ENCODE assay signal across 11 cellular contexts in the genomic region with DNA sequence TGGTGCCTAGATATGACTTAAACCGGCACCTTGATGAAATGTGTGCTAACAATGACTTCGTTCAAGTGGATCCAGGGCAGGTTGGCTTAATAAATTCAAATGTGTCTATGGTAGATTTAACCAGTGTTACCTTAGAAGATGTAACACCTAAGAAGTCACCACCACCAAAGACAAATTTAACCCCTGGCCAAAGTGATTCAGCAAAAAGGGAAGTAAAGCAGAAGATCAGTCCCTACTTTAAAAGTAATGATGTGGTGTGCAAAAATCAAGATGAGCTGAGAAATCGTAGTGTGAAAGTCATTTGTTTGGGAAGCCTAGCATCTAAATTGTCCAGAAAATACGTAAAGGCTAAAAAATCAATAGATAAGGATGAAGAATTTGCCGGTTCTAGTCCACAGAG. TPM values are rescaled to one million over a fixed set of nuclear protein-coding genes. Genes with fewer than 3 reads are reported as not detected.
DNase-seq lines count a peak whose midpoint lies in the region; ATAC-seq, FAIRE-seq and TF ChIP-seq lines count a peak whose summit lies in the region.
"Had no signal": no experiment of that assay in that cellular context is flagged by ENCODE, and none has a peak within 500 bp of the region (broad histone marks: within the 10 kb centered on the region; RNA-seq: fewer than 3 reads in every experiment).

No MANE protein-coding gene starts in this region.

- DNase-seq in left ventricle myocardium inferior (no peak), heart left ventricle (no peak), keratinocyte (ENCODE audit: low read depth, low spot score) (no peak), thoracic aorta (ENCODE audit: low spot score) (no peak), iPS-NIHi7 (ENCODE audit: extremely low spot score) (no peak), inferior parietal cortex (ENCODE audit: extremely low spot score) (no peak), NCI-H82 treated with DMSO at 0.1 percent for 48 hours (lab: John Stamatoyannopoulos, UW; ENCODE audit: unreplicated experiment) (no peak)
- DNase-seq in activated CD4-positive, alpha-beta memory T cell treated with anti-CD3 and anti-CD28 coated beads for 36 hours: no peak
- DNase-seq: effector memory CD8-positive, alpha-beta T cell; GOT3; thyroid gland had no signal

- peaks cover 5% of the 10 kb centered on the region for H3K27me3 Mint-ChIP-seq in activated CD4-positive, alpha-beta memory T cell treated with anti-CD3 and anti-CD28 coated beads for 36 hours

- CTCF ChIA-PET in activated CD4-positive, alpha-beta memory T cell treated with anti-CD3 and anti-CD28 coated beads for 36 hours (lab: Charles Lee): no interaction called here

- H3K36me3 Mint-ChIP-seq in activated CD4-positive, alpha-beta memory T cell treated with anti-CD3 and anti-CD28 coated beads for 36 hours: peaks cover 29% of the 10 kb centered on the region

- no peaks in the 10 kb centered on the region for H4K20me1 ChIP-seq in keratinocyte (ENCODE audit: control insufficient read depth, extremely low read depth, insufficient read depth, low read length)

- H3K36me3 ChIP-seq in left ventricle myocardium inferior (peaks cover 19% of the 10 kb centered on the region), heart left ventricle (peaks cover 0 to 21% (median 16%) of the 10 kb centered on the region in 9 donors), keratinocyte (ENCODE audit: control insufficient read depth in 2 of 2, extremely low read depth in 1 of 2, insufficient read depth in 2 of 2, low read length in 2 of 2) (peaks cover 4 to 19% of the 10 kb centered on the region in 2 experiments), thoracic aorta (peaks cover 4% of the 10 kb centered on the region)

- H3K9me3 ChIP-seq in left ventricle myocardium inferior (replicated peaks): no peaks in the 10 kb centered on the region
- no peaks in the 10 kb centered on the region for H3K9me3 ChIP-seq in heart left ventricle
- H3K9me3 ChIP-seq in keratinocyte (ENCODE audit: control insufficient read depth, low read depth, low read length): no peaks in the 10 kb centered on the region
- no peaks in the 10 kb centered on the region for H3K9me3 ChIP-seq in thoracic aorta
- H3K9me3 ChIP-seq: thyroid gland had no signal

- H3K27me3 ChIP-seq in left ventricle myocardium inferior (ENCODE audit: low read depth) (no peaks in the 10 kb centered on the region), heart left ventricle (no peaks in the 10 kb centered on the region), keratinocyte (ENCODE audit: control insufficient read depth, extremely low read depth, insufficient read depth, low read length) (no peaks in the 10 kb centered on the region), thoracic aorta (replicated peaks; ENCODE audit: insufficient read depth) (no peaks in the 10 kb centered on the region)
- H3K27me3 ChIP-seq: thyroid gland had no signal

- no peak for FAIRE-seq in keratinocyte (lab: Jason Lieb, UNC)

- H3K4me3 Mint-ChIP-seq in activated CD4-positive, alpha-beta memory T cell treated with anti-CD3 and anti-CD28 coated beads for 36 hours: peak overlapping the region; percentile 90

- H3K79me2 ChIP-seq in keratinocyte (ENCODE audit: control insufficient read depth, insufficient read depth, low read length): peaks cover 3% of the 10 kb centered on the region

- peak overlapping the region; percentile 78 for H3K9ac ChIP-seq in keratinocyte (ENCODE audit: control insufficient read depth, extremely low read depth, insufficient read depth, low read length)

- no peak for TF ChIP-seq POLR2A in heart left ventricle (IDR thresholded peaks at IDR 0.05)

- no peak overlapping the region for H3K27ac Mint-ChIP-seq in activated CD4-positive, alpha-beta memory T cell treated with anti-CD3 and anti-CD28 coated beads for 36 hours

- POLR2A ChIA-PET in activated CD4-positive, alpha-beta memory T cell treated with anti-CD3 and anti-CD28 coated beads for 36 hours (lab: Charles Lee): interaction anchor here (1.2 kb wide), 1 partner anchor 14 kb away, joined by 3 read pairs; no protein-coding TSS in a partner anchor

- H2AFZ ChIP-seq in keratinocyte (ENCODE audit: control insufficient read depth, low read length): no peak overlapping the region

- intact Hi-C loops in left ventricle myocardium inferior (cut with micrococcal nuclease) (no loop called here), heart left ventricle (cut with DNase I) (loop anchor here in 3 of 10 donors (5.0 kb wide), 5 partner anchors 52 to 227 kb away; partner anchors contain the start of gene MTMR10 (in 1 of the 3))
- intact Hi-C loops in activated CD4-positive, alpha-beta memory T cell treated with anti-CD3 and anti-CD28 coated beads for 36 hours (cut with micrococcal nuclease): loop anchor here (10.0 kb wide), 3 partner anchors 90 to 580 kb away; partner anchors contain the start of gene MTMR10

- peaks cover 26% of the 10 kb centered on the region for H3K4me1 Mint-ChIP-seq in activated CD4-positive, alpha-beta memory T cell treated with anti-CD3 and anti-CD28 coated beads for 36 hours (ENCODE audit: low read depth)

- H3K27ac ChIP-seq in left ventricle myocardium inferior (replicated peaks) (no peak overlapping the region), heart left ventricle (peak overlapping the region in 1 of 12 donors; percentile 83), keratinocyte (ENCODE audit: control insufficient read depth, insufficient read depth, low read length) (no peak overlapping the region), thoracic aorta (no peak overlapping the region)

- dilution Hi-C loops in keratinocyte (cut with MboI; ENCODE audit: extremely low pct_ligation_motif_present, low sequenced_read_pairs): no loop called here

- H3K4me3 ChIP-seq in left ventricle myocardium inferior (peak overlapping the region; percentile 76), heart left ventricle (peak overlapping the region in 5 of 12 donors; percentile 68 to 94 (median 74)), keratinocyte (ENCODE audit: control insufficient read depth in 2 of 3, extremely low read depth in 1 of 3, insufficient read depth in 2 of 3, low read depth in 1 of 3, low read length in 3 of 3) (peak overlapping the region in 2 of 3 experiments; percentile 83 to 87), thoracic aorta (peak overlapping the region; percentile 82)

- no peak for ATAC-seq in heart left ventricle
- ATAC-seq in thoracic aorta (ENCODE audit: insufficient number of reproducible peaks, low FRiP score, low read depth): no peak
- ATAC-seq: effector memory CD8-positive, alpha-beta T cell had no signal

- H3K4me1 ChIP-seq in left ventricle myocardium inferior: peaks cover 36% of the 10 kb centered on the region
- H3K4me1 ChIP-seq in heart left ventricle: peaks cover 0 to 33% (median 14%) of the 10 kb centered on the region in 12 donors
- peaks cover 19% of the 10 kb centered on the region for H3K4me1 ChIP-seq in keratinocyte (ENCODE audit: control insufficient read depth, extremely low read depth, insufficient read depth, low read length)
- peaks cover 6 to 11% of the 10 kb centered on the region in 2 donors for H3K4me1 ChIP-seq in thoracic aorta (ENCODE audit: control insufficient read depth in 1 of 2, low read depth in 2 of 2)

- peak overlapping the region; percentile 64 for H3K4me2 ChIP-seq in keratinocyte (ENCODE audit: control insufficient read depth, extremely low read depth, insufficient read depth, low read depth, low read length)

- H3K9me1 ChIP-seq in keratinocyte (ENCODE audit: control insufficient read depth, extremely low read depth, insufficient read depth, low read length): no peaks in the 10 kb centered on the region

- no peak for TF ChIP-seq CTCF in left ventricle myocardium inferior (IDR thresholded peaks at IDR 0.05; ENCODE audit: borderline replicate concordance)
- TF ChIP-seq CTCF in heart left ventricle (IDR thresholded peaks at IDR 0.05): no peak
- TF ChIP-seq CTCF in keratinocyte (optimal IDR thresholded peaks at IDR 0.05 in 1 of 3, IDR thresholded peaks at IDR 0.05 in 1 of 3, conservative IDR thresholded peaks at IDR 0.05 in 1 of 3; ENCODE audit: extremely low read depth in 1 of 3, insufficient read depth in 2 of 3, low read length in 3 of 3): no peak
- TF ChIP-seq CTCF in thoracic aorta (IDR thresholded peaks at IDR 0.05): no peak

- 91 to 94% (median 92%) methylated on average over 5 of the region's 5 CpGs for WGBS in heart left ventricle, 4 donors

- H3K9me3 Mint-ChIP-seq in activated CD4-positive, alpha-beta memory T cell treated with anti-CD3 and anti-CD28 coated beads for 36 hours: no peaks in the 10 kb centered on the region
- H3K9me3 Mint-ChIP-seq: effector memory CD8-positive, alpha-beta T cell had no signal

RNA-seq across cellular contexts. Expression of gene FAN1, which starts 1.1 kb away (rescaled TPM):
- 25.3 TPM for total RNA-seq in left ventricle myocardium inferior
- total RNA-seq in heart left ventricle: 10 to 100 TPM in 8 of 9 donors, 1 to 10 TPM in 1; 7.3 to 21.4 (median 17.5) TPM
- 10 to 100 TPM in 1 of 2 donors, 1 to 10 TPM in 1; 9.4 to 13.7 TPM for polyA plus RNA-seq in heart left ventricle
- 10 to 100 TPM; 12.6 to 15.0 TPM for total RNA-seq in activated CD4-positive, alpha-beta memory T cell treated with anti-CD3 and anti-CD28 coated beads for 36 hours
- polyA plus RNA-seq in keratinocyte: 9.7 to 17.2 TPM (median 16.6 TPM) in 3 replicates
- 7.9 TPM for polyA plus RNA-seq in keratinocyte (2011; ENCODE audit: low read depth)
- polyA plus RNA-seq in keratinocyte (2011; cell fraction: cytosol; rRNA removed): 6.9 and 12.3 TPM in 2 replicates
- 30.7 and 33.9 TPM in 2 replicates for polyA plus RNA-seq in keratinocyte (2011; cell fraction: nucleus; rRNA removed)
- polyA plus RNA-seq in keratinocyte (2012; ENCODE audit: low replicate concordance): 8.4 and 10.9 TPM in 2 replicates
- polyA minus RNA-seq in keratinocyte: 9.2 to 12.9 TPM (median 9.8 TPM) in 3 replicates
- polyA minus RNA-seq in keratinocyte (2011; cell fraction: cytosol; rRNA and poly(A)+ RNA removed): 10.7 TPM
- polyA minus RNA-seq in keratinocyte (2011; cell fraction: nucleus; rRNA and poly(A)+ RNA removed): 9.7 and 21.3 TPM in 2 replicates
- total RNA-seq in thoracic aorta: 10 to 100 TPM in 1 of 2 donors, 1 to 10 TPM in 1; 5.8 to 14.5 TPM
